ENCODE assay signal across 8 cellular contexts in genomic region chr13:49421391-49421790, GRCh38. TPM values are rescaled to one million over a fixed set of nuclear protein-coding genes. Genes with fewer than 3 reads are reported as not detected.
DNase-seq lines count a peak whose midpoint lies in the region; ATAC-seq, FAIRE-seq and TF ChIP-seq lines count a peak whose summit lies in the region.

No MANE protein-coding gene starts in this region.

- no peaks in the 10 kb centered on the region for H3K9me3 ChIP-seq in BE2C

- H3K36me3 ChIP-seq in BE2C, result no peaks in the 10 kb centered on the region

- H3K4me1 Mint-ChIP-seq in activated T-helper 1 cell treated with anti-CD3 and anti-CD28 coated beads, Interleukin-12 subunit alpha, Interleukin-12 subunit beta, Interleukin-2, Interleukin-4 antibody, amounts not matched to agents 30 ng/mL and 10 ng/mL and 1 ng/mL, durations not matched to agents 14 hours and 24 hours and 36 hours (ENCODE audit: low read depth), result no peaks in the 10 kb centered on the region

- no peak overlapping the region for H3K27ac Mint-ChIP-seq in activated T-helper 1 cell treated with anti-CD3 and anti-CD28 coated beads, Interleukin-12 subunit alpha, Interleukin-12 subunit beta, Interleukin-2, Interleukin-4 antibody, amounts not matched to agents 30 ng/mL and 10 ng/mL and 1 ng/mL, durations not matched to agents 14 hours and 24 hours and 36 hours

- peak; percentile 72 for ATAC-seq in GM19023 (IDR thresholded peaks at IDR 0.05; ENCODE audit: unreplicated experiment)

- H3K27me3 ChIP-seq in BE2C, result no peaks in the 10 kb centered on the region

- intact Hi-C loops in activated T-helper 1 cell treated with anti-CD3 and anti-CD28 coated beads, Interleukin-12 subunit alpha, Interleukin-12 subunit beta, Interleukin-2, Interleukin-4 antibody, amounts not matched to agents 30 ng/mL and 10 ng/mL and 1 ng/mL, durations not matched to agents 14 hours and 24 hours and 36 hours (cut with micrococcal nuclease), result loop anchor here (1.0 kb wide), 1 partner anchor 186 kb away; no protein-coding TSS in a partner anchor

- peak; percentile 33 for DNase-seq in BE2C
- peak in 53 of 76 experiments; percentile 2 to 64 (median 25) for DNase-seq in HUDEP-2 (lab: John Stamatoyannopoulos, UW; ENCODE audit: unreplicated experiment in 76 of 76)
- DNase-seq in activated naive CD4-positive, alpha-beta T cell treated with anti-CD3 and anti-CD28 coated beads, Interleukin-2, amount 50 U/mL, for 16 hours, result peak; percentile 14
- DNase-seq in stimulated activated CD4-positive, alpha-beta T cell treated with anti-CD3 and anti-CD28 coated beads, Interleukin-4, amount 100 ng/mL, for 24 hours, result peak; percentile 7
- DNase-seq in HTR-8/SVneo (ENCODE audit: insufficient read length, low spot score), result no peak
- DNase-seq in activated T-helper 1 cell treated with anti-CD3 and anti-CD28 coated beads, Interleukin-12 subunit alpha, Interleukin-12 subunit beta, Interleukin-2, Interleukin-4 antibody, amounts not matched to agents 30 ng/mL and 10 ng/mL and 1 ng/mL, durations not matched to agents 14 hours and 24 hours and 36 hours (ENCODE audit: low spot score), result no peak
- no peak for DNase-seq in Kasumi-1 (lab: John Stamatoyannopoulos, UW)

- peaks cover 3% of the 10 kb centered on the region for H3K27me3 Mint-ChIP-seq in activated T-helper 1 cell treated with anti-CD3 and anti-CD28 coated beads, Interleukin-12 subunit alpha, Interleukin-12 subunit beta, Interleukin-2, Interleukin-4 antibody, amounts not matched to agents 30 ng/mL and 10 ng/mL and 1 ng/mL, durations not matched to agents 14 hours and 24 hours and 36 hours (ENCODE audit: insufficient read depth)

- no peaks in the 10 kb centered on the region for H3K4me1 ChIP-seq in BE2C

- no peak for FAIRE-seq in HTR-8/SVneo (lab: Jason Lieb, UNC)

- H3K4me3 ChIP-seq in BE2C (ENCODE audit: low read depth, low read length), result no peak overlapping the region

- H3K9me3 Mint-ChIP-seq in activated T-helper 1 cell treated with anti-CD3 and anti-CD28 coated beads, Interleukin-12 subunit alpha, Interleukin-12 subunit beta, Interleukin-2, Interleukin-4 antibody, amounts not matched to agents 30 ng/mL and 10 ng/mL and 1 ng/mL, durations not matched to agents 14 hours and 24 hours and 36 hours, result no peaks in the 10 kb centered on the region

- H3K4me3 Mint-ChIP-seq in activated T-helper 1 cell treated with anti-CD3 and anti-CD28 coated beads, Interleukin-12 subunit alpha, Interleukin-12 subunit beta, Interleukin-2, Interleukin-4 antibody, amounts not matched to agents 30 ng/mL and 10 ng/mL and 1 ng/mL, durations not matched to agents 14 hours and 24 hours and 36 hours, result no peak overlapping the region

- TF ChIP-seq CTCF in BE2C (IDR thresholded peaks at IDR 0.05; ENCODE audit: low read depth, low read length), result peak; percentile 40

- H3K36me3 Mint-ChIP-seq in activated T-helper 1 cell treated with anti-CD3 and anti-CD28 coated beads, Interleukin-12 subunit alpha, Interleukin-12 subunit beta, Interleukin-2, Interleukin-4 antibody, amounts not matched to agents 30 ng/mL and 10 ng/mL and 1 ng/mL, durations not matched to agents 14 hours and 24 hours and 36 hours (ENCODE audit: low read depth), result no peaks in the 10 kb centered on the region

RNA-seq across cellular contexts. Expression of gene CAB39L, which starts 22.5 kb away (rescaled TPM):
- 2.6 TPM for polyA plus RNA-seq in BE2C (2012; ENCODE audit: insufficient read depth, insufficient read length, low read depth)
- 7.0 and 7.1 TPM in 2 replicates for total RNA-seq in activated T-helper 1 cell treated with anti-CD3 and anti-CD28 coated beads, Interleukin-12 subunit alpha, Interleukin-12 subunit beta, Interleukin-2, Interleukin-4 antibody, amounts not matched to agents 30 ng/mL and 10 ng/mL and 1 ng/mL, durations not matched to agents 14 hours and 24 hours and 36 hours

RNA-seq across cellular contexts. Expression of gene SETDB2, which starts 22.7 kb away (rescaled TPM):
- 1.7 TPM for polyA plus RNA-seq in BE2C (2012; ENCODE audit: insufficient read depth, insufficient read length, low read depth)
- total RNA-seq in activated T-helper 1 cell treated with anti-CD3 and anti-CD28 coated beads, Interleukin-12 subunit alpha, Interleukin-12 subunit beta, Interleukin-2, Interleukin-4 antibody, amounts not matched to agents 30 ng/mL and 10 ng/mL and 1 ng/mL, durations not matched to agents 14 hours and 24 hours and 36 hours, result 13.0 and 14.6 TPM in 2 replicates

Comparison
In these comparisons a context has a peak if more than half of its experiments do, and no peak if none do; other contexts are left out.
1. DNase-seq: peak in BE2C (single experiment), HUDEP-2 (53 of 76), activated naive CD4-positive, alpha-beta T cell treated with anti-CD3 and anti-CD28 coated beads, Interleukin-2, amount 50 U/mL, for 16 hours (single experiment) and stimulated activated CD4-positive, alpha-beta T cell treated with anti-CD3 and anti-CD28 coated beads, Interleukin-4, amount 100 ng/mL, for 24 hours (single experiment); none in HTR-8/SVneo (single experiment), activated T-helper 1 cell treated with anti-CD3 and anti-CD28 coated beads, Interleukin-12 subunit alpha, Interleukin-12 subunit beta, Interleukin-2, Interleukin-4 antibody, amounts not matched to agents 30 ng/mL and 10 ng/mL and 1 ng/mL, durations not matched to agents 14 hours and 24 hours and 36 hours (single experiment) and Kasumi-1 (0 of 2).